26 cellular contexts compared by ENCODE assay signal in the genomic region with DNA sequence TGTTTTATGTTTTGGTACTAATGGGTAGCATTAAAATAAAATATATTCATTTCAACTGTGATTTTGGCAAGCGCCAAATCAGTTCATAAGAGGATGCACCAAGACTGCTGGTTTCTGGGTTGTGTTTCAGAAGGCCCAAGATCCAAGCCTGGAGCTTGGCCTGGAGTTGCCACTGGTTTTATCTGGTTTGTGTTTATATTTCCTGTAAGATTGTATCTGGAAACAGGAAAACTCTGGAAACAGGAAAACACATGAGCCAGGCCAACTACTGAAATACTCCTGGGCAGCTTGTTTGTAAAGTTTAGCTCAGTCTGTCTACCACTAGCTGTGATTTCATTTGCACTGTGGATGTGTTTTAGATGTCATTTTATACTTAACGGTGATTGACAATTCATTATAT. TPM values are rescaled to one million over a fixed set of nuclear protein-coding genes. Genes with fewer than 3 reads are reported as not detected.
"Had no signal": no experiment of that assay in that cellular context is flagged by ENCODE, and none has a peak within 500 bp of the region (broad histone marks: within the 10 kb centered on the region; RNA-seq: fewer than 3 reads in every experiment).

No MANE protein-coding gene starts in this region.

- H3K36me3 ChIP-seq: ascending aorta, cardiac muscle cell had no signal

- H3K9me3 ChIP-seq: ascending aorta had no signal

- H3K27ac ChIP-seq: ascending aorta, cardiac muscle cell had no signal

- H3K27ac Mint-ChIP-seq: activated CD4-positive, alpha-beta memory T cell treated with anti-CD3 and anti-CD28 coated beads for 36 hours; activated CD4-positive, alpha-beta T cell treated with anti-CD3 and anti-CD28 coated beads, Interleukin-2, amount 10 ng/mL, durations not matched to agents 7 days and 5 days; activated naive CD8-positive, alpha-beta T cell treated with anti-CD3 and anti-CD28 coated beads for 36 hours; activated T-cell treated with anti-CD3 and anti-CD28 coated beads, Interleukin-2, amount 50 U/mL, for 72 hours; activated T-helper 17 cell treated with anti-CD3 and anti-CD28 coated beads, Interleukin-2, amount 50 U/mL, for 72 hours had no signal

- ATAC-seq: activated T-cell treated with anti-CD3 and anti-CD28 coated beads, Interleukin-2, amount 50 U/mL, for 72 hours; activated T-helper 17 cell treated with anti-CD3 and anti-CD28 coated beads, Interleukin-2, amount 50 U/mL, for 72 hours; Panc1 had no signal

- DNase-seq: activated CD4-positive, alpha-beta memory T cell treated with anti-CD3 and anti-CD28 coated beads for 36 hours; activated CD4-positive, alpha-beta T cell treated with anti-CD3 and anti-CD28 coated beads, Interleukin-2, amount 10 ng/mL, durations not matched to agents 7 days and 5 days; activated effector memory CD4-positive, alpha-beta T cell treated with anti-CD3 and anti-CD28 coated beads, Interleukin-2, amount 50 U/mL, for 16 hours; activated naive CD4-positive, alpha-beta T cell; activated naive CD4-positive, alpha-beta T cell treated with anti-CD3 and anti-CD28 coated beads, Interleukin-2, amount 50 U/mL, for 16 hours; activated naive CD8-positive, alpha-beta T cell treated with anti-CD3 and anti-CD28 coated beads for 36 hours; activated T-cell treated with anti-CD3 and anti-CD28 coated beads, Interleukin-2, amount 50 U/mL, for 1 hour; activated T-cell treated with anti-CD3 and anti-CD28 coated beads, Interleukin-2, amount 50 U/mL, for 72 hours; amygdala; Kasumi-1; KG1; MM.1S; MV-4-11; NCI-H1436 treated with DMSO at 0.1 percent for 48 hours; NCI-H1694 treated with DMSO at 0.1 percent for 48 hours; NCI-H2029; NCI-H345; SHP77 treated with DMSO at 0.1 percent for 48 hours; T1000 had no signal

- H3K9me3 Mint-ChIP-seq: activated CD4-positive, alpha-beta memory T cell treated with anti-CD3 and anti-CD28 coated beads for 36 hours; activated CD4-positive, alpha-beta T cell treated with anti-CD3 and anti-CD28 coated beads, Interleukin-2, amount 10 ng/mL, durations not matched to agents 7 days and 5 days; activated naive CD8-positive, alpha-beta T cell treated with anti-CD3 and anti-CD28 coated beads for 36 hours; activated T-cell treated with anti-CD3 and anti-CD28 coated beads, Interleukin-2, amount 50 U/mL, for 72 hours; activated T-helper 17 cell treated with anti-CD3 and anti-CD28 coated beads, Interleukin-2, amount 50 U/mL, for 72 hours; central memory CD8-positive, alpha-beta T cell had no signal

- H3K4me3 ChIP-seq: ascending aorta, cardiac muscle cell had no signal

- H3K36me3 Mint-ChIP-seq: activated CD4-positive, alpha-beta memory T cell treated with anti-CD3 and anti-CD28 coated beads for 36 hours; activated naive CD8-positive, alpha-beta T cell treated with anti-CD3 and anti-CD28 coated beads for 36 hours had no signal

- H3K4me3 Mint-ChIP-seq: activated CD4-positive, alpha-beta memory T cell treated with anti-CD3 and anti-CD28 coated beads for 36 hours; activated CD4-positive, alpha-beta T cell treated with anti-CD3 and anti-CD28 coated beads, Interleukin-2, amount 10 ng/mL, durations not matched to agents 7 days and 5 days; activated naive CD8-positive, alpha-beta T cell treated with anti-CD3 and anti-CD28 coated beads for 36 hours; activated T-cell treated with anti-CD3 and anti-CD28 coated beads, Interleukin-2, amount 50 U/mL, for 72 hours; activated T-helper 17 cell treated with anti-CD3 and anti-CD28 coated beads, Interleukin-2, amount 50 U/mL, for 72 hours; central memory CD8-positive, alpha-beta T cell had no signal

- H3K4me1 Mint-ChIP-seq: activated T-helper 17 cell treated with anti-CD3 and anti-CD28 coated beads, Interleukin-2, amount 50 U/mL, for 72 hours; central memory CD8-positive, alpha-beta T cell had no signal

RNA-seq across cellular contexts. Expression of a gene that starts 5.5 kb away (rescaled TPM):
- total RNA-seq: activated CD4-positive, alpha-beta T cell treated with anti-CD3 and anti-CD28 coated beads, Interleukin-2, amount 10 ng/mL, durations not matched to agents 7 days and 5 days; activated T-cell treated with anti-CD3 and anti-CD28 coated beads, Interleukin-2, amount 50 U/mL, for 72 hours; T-helper 1 cell treated with Interleukin-12 subunit alpha and Interleukin-12 subunit beta and Interleukin-4 antibody, amounts not matched to agents 30 ng/mL and 1 ng/mL, for 36 hours; T-helper 2 cell treated with Interferon-gamma antibody and Interleukin-4, amounts not matched to agents 100 ng/mL and 5 ng/mL, for 36 hours had no signal
- polyA plus RNA-seq: cardiac muscle cell had no signal
